21 cellular contexts compared by ENCODE assay signal in genomic region chrX:134933911-134934310, GRCh38. TPM values are rescaled to one million over a fixed set of nuclear protein-coding genes. Genes with fewer than 3 reads are reported as not detected.
A peak's percentile ranks its signal among the peaks of the same experiment; 100 is the strongest.
DNase-seq lines count a peak whose midpoint lies in the region; ATAC-seq, FAIRE-seq and TF ChIP-seq lines count a peak whose summit lies in the region.
"Had no signal": no experiment of that assay in that cellular context is flagged by ENCODE, and none has a peak within 500 bp of the region (broad histone marks: within the 10 kb centered on the region; RNA-seq: fewer than 3 reads in every experiment).

No MANE protein-coding gene starts in this region.

- peaks cover 30% of the 10 kb centered on the region for H3K4me1 ChIP-seq in astrocyte (ENCODE audit: insufficient read depth, low read length)
- H3K4me1 ChIP-seq: left lung, transverse colon had no signal

- H3K9me3 ChIP-seq in astrocyte (ENCODE audit: insufficient read depth, low read depth, low read length): no peaks in the 10 kb centered on the region
- H3K9me3 ChIP-seq: left lung, transverse colon had no signal

- H3K4me1 Mint-ChIP-seq in astrocyte (ENCODE audit: low read depth, unreplicated experiment): peaks cover 12% of the 10 kb centered on the region

- TF ChIP-seq CTCF in astrocyte (IDR thresholded peaks at IDR 0.05; ENCODE audit: insufficient read depth, low read depth, low read length): no peak

- in situ Hi-C loops in ACHN (cut with HindIII; ENCODE audit: low pct_ligation_motif_present, low pct_unique_long_range_greater_than_20kb, low sequenced_read_pairs): no loop called here

- no peaks in the 10 kb centered on the region for H3K9me3 Mint-ChIP-seq in astrocyte (ENCODE audit: unreplicated experiment)
- H3K9me3 Mint-ChIP-seq: CD14-positive monocyte; stimulated activated naive CD8-positive, alpha-beta T cell treated with anti-CD3 and anti-CD28 coated beads, Interleukin-15, Interleukin-2, amounts not matched to agents 100 ng/mL and 50 ng/mL, for 24 hours had no signal

- no peak overlapping the region for H3K4me3 Mint-ChIP-seq in astrocyte (ENCODE audit: unreplicated experiment)
- H3K4me3 Mint-ChIP-seq: CD14-positive monocyte; stimulated activated naive CD8-positive, alpha-beta T cell treated with anti-CD3 and anti-CD28 coated beads, Interleukin-15, Interleukin-2, amounts not matched to agents 100 ng/mL and 50 ng/mL, for 24 hours had no signal

- H3K36me3 Mint-ChIP-seq in astrocyte (ENCODE audit: low read depth, unreplicated experiment): no peaks in the 10 kb centered on the region
- H3K36me3 Mint-ChIP-seq: CD14-positive monocyte had no signal

- peak; percentile 46 for DNase-seq in ACHN
- DNase-seq in HT1080 (ENCODE audit: low read depth): peak; percentile 1
- no peak for DNase-seq in astrocyte (ENCODE audit: low read depth)
- DNase-seq in iris pigment epithelial cell (ENCODE audit: low read depth): peak; percentile 16
- DNase-seq in NCI-H526 (lab: John Stamatoyannopoulos, UW): no peak
- DNase-seq in D341Med (ENCODE audit: low spot score): no peak
- DNase-seq: activated naive CD4-positive, alpha-beta T cell treated with Interleukin-2 at 50 U/mL for 16 hours; aorta; DMS53; foreskin fibroblast; GOT3; left lung; RPMI8226; stimulated activated CD4-positive, alpha-beta T cell treated with anti-CD3 and anti-CD28 coated beads, Interleukin-1b, Interleukin-23, amount 100 ng/mL, for 48 hours; transverse colon had no signal

- H3K79me2 ChIP-seq in astrocyte (ENCODE audit: insufficient read depth, low read length): no peaks in the 10 kb centered on the region

- H3K27me3 ChIP-seq in astrocyte (ENCODE audit: insufficient read depth, low read length): no peaks in the 10 kb centered on the region
- H3K27me3 ChIP-seq: left lung, transverse colon had no signal

- H3K4me2 ChIP-seq in astrocyte (ENCODE audit: low read length): peak overlapping the region; percentile 52

- peak overlapping the region; percentile 38 for H3K27ac ChIP-seq in astrocyte (ENCODE audit: low read depth, low read length)
- H3K27ac ChIP-seq: left lung, transverse colon had no signal

- H4K20me1 ChIP-seq in astrocyte (ENCODE audit: insufficient read depth, low read length): no peaks in the 10 kb centered on the region

- no peaks in the 10 kb centered on the region for H3K36me3 ChIP-seq in astrocyte (ENCODE audit: insufficient read depth, low read length)
- H3K36me3 ChIP-seq: left lung, transverse colon had no signal

- ATAC-seq in HG03095 (IDR thresholded peaks at IDR 0.05; ENCODE audit: unreplicated experiment) (no peak), GM21717 (IDR thresholded peaks at IDR 0.05; ENCODE audit: unreplicated experiment) (no peak)
- ATAC-seq: left lung, sciatic nerve had no signal

- H3K27ac Mint-ChIP-seq in astrocyte (ENCODE audit: unreplicated experiment): peak overlapping the region; percentile 99
- H3K27ac Mint-ChIP-seq: CD14-positive monocyte; stimulated activated naive CD8-positive, alpha-beta T cell treated with anti-CD3 and anti-CD28 coated beads, Interleukin-15, Interleukin-2, amounts not matched to agents 100 ng/mL and 50 ng/mL, for 24 hours had no signal

- H3K9ac ChIP-seq in astrocyte (ENCODE audit: low read length): peak overlapping the region; percentile 50

- no peak overlapping the region for H3K4me3 ChIP-seq in astrocyte (ENCODE audit: insufficient read depth, low read depth, low read length)
- H3K4me3 ChIP-seq: left lung, transverse colon had no signal

- no peak overlapping the region for H2AFZ ChIP-seq in astrocyte (ENCODE audit: low read depth, low read length)

- FAIRE-seq in astrocyte (lab: Jason Lieb, UNC): no peak
- FAIRE-seq: endometrium had no signal

- no peaks in the 10 kb centered on the region for H3K27me3 Mint-ChIP-seq in astrocyte (ENCODE audit: low read depth, unreplicated experiment)
- H3K27me3 Mint-ChIP-seq: stimulated activated naive CD8-positive, alpha-beta T cell treated with anti-CD3 and anti-CD28 coated beads, Interleukin-15, Interleukin-2, amounts not matched to agents 100 ng/mL and 50 ng/mL, for 24 hours had no signal

RNA-seq across cellular contexts. Expression of gene MOSPD1, which starts 18.9 kb away (rescaled TPM):
- total RNA-seq in HT1080 (2014; rRNA removed; shearing (Covaris generic)): 14.1 and 17.4 TPM in 2 replicates
- polyA plus RNA-seq in HT1080 (2015; cell fraction: cytosol; rRNA removed): 11.9 and 12.1 TPM in 2 replicates
- polyA plus RNA-seq in HT1080 (2015; cell fraction: nucleus; rRNA removed): 8.7 TPM in 2 replicates
- total RNA-seq in astrocyte: 47.9 and 60.4 TPM in 2 replicates

RNA-seq across cellular contexts. Expression of gene SMIM10, which starts 56.9 kb away (rescaled TPM):
- total RNA-seq in HT1080 (2014; rRNA removed; shearing (Covaris generic)): not detected in 2 replicates
- 0.05 TPM in 1 of 2 replicates, not detected in the other for polyA plus RNA-seq in HT1080 (2015; cell fraction: cytosol; rRNA removed)
- polyA plus RNA-seq in HT1080 (2015; cell fraction: nucleus; rRNA removed): not detected in 2 replicates
- 1.2 and 1.3 TPM in 2 replicates for total RNA-seq in astrocyte

Comparison
In these comparisons a context has a peak if more than half of its experiments do, and no peak if none do; other contexts are left out.
1. DNase-seq: peak in ACHN (single experiment), HT1080 (single experiment) and iris pigment epithelial cell (single experiment); none in astrocyte (single experiment), NCI-H526 (0 of 2) and D341Med (single experiment).